ENCODE assay signal across 20 cellular contexts in the genomic region with DNA sequence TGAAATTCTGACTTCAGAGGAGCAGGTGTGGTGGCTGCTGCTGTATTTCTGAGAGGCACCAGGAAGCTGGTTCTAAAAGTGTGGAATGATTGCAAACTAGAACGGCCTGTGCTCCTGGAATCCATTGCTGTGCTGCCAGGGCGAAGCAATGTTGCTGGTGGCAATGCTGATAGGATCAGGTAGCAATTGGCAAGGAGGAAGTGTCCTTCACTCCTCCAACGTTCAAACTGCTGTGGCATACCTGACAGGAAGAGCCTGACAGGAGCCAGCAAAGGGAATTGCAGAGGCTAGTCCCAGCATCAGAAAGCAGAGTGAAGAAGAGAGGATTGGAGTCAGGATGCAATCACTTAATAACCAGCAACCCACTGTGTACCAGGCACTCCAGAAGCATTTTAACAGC.
"Had no signal": no experiment of that assay in that cellular context is flagged by ENCODE, and none has a peak within 500 bp of the region (broad histone marks: within the 10 kb centered on the region; RNA-seq: fewer than 3 reads in every experiment).

No MANE protein-coding gene starts in this region.

- DNase-seq: activated CD8-positive, alpha-beta memory T cell treated with anti-CD3 and anti-CD28 coated beads for 24 hours; activated CD8-positive, alpha-beta memory T cell treated with anti-CD3 and anti-CD28 coated beads, Interleukin-2, amount 50 U/mL, for 48 hours; activated effector memory CD4-positive, alpha-beta T cell treated with Interleukin-2 at 50 U/mL for 16 hours; activated naive CD4-positive, alpha-beta T cell treated with anti-CD3 and anti-CD28 coated beads, Interleukin-2, amount 50 U/mL, for 16 hours; activated T-cell treated with anti-CD3 and anti-CD28 coated beads, Interleukin-2, amount 50 U/mL, for 48 hours; aorta; brain microvascular endothelial cell; cortex of kidney; erythroblast; hypothalamus; islet precursor cell; stimulated activated CD4-positive, alpha-beta T cell treated with anti-CD3 and anti-CD28 coated beads, Interleukin-2, amount 100 ng/mL, for 48 hours; stimulated activated naive CD8-positive, alpha-beta T cell treated with anti-CD3 and anti-CD28 coated beads, Interleukin-15, amount 100 ng/mL, for 72 hours; T1000; transverse colon had no signal

- H3K27ac ChIP-seq: brain microvascular endothelial cell, right atrium auricular region, skin epidermis, suprapubic skin, transverse colon, vagina had no signal

- H3K9me3 Mint-ChIP-seq: stimulated activated naive CD8-positive, alpha-beta T cell treated with anti-CD3 and anti-CD28 coated beads, Interleukin-15, amount 100 ng/mL, for 72 hours had no signal

- H3K4me3 ChIP-seq: right atrium auricular region, skin epidermis, suprapubic skin, transverse colon, vagina had no signal

- H3K4me1 ChIP-seq: right atrium auricular region, suprapubic skin, vagina had no signal

- ATAC-seq: stimulated activated naive CD8-positive, alpha-beta T cell treated with anti-CD3 and anti-CD28 coated beads, Interleukin-15, amount 100 ng/mL, for 72 hours had no signal

- H3K9me3 ChIP-seq: right atrium auricular region, suprapubic skin, transverse colon, vagina had no signal

- H3K4me1 Mint-ChIP-seq: stimulated activated naive CD8-positive, alpha-beta T cell treated with anti-CD3 and anti-CD28 coated beads, Interleukin-15, amount 100 ng/mL, for 72 hours had no signal

- H3K36me3 ChIP-seq: brain microvascular endothelial cell, right atrium auricular region, suprapubic skin, transverse colon, vagina had no signal

- H3K27me3 Mint-ChIP-seq: stimulated activated naive CD8-positive, alpha-beta T cell treated with anti-CD3 and anti-CD28 coated beads, Interleukin-15, amount 100 ng/mL, for 72 hours had no signal

- H3K4me3 Mint-ChIP-seq: stimulated activated naive CD8-positive, alpha-beta T cell treated with anti-CD3 and anti-CD28 coated beads, Interleukin-15, amount 100 ng/mL, for 72 hours had no signal

- H3K27ac Mint-ChIP-seq: progenitor cell of endocrine pancreas; stimulated activated naive CD8-positive, alpha-beta T cell treated with anti-CD3 and anti-CD28 coated beads, Interleukin-15, amount 100 ng/mL, for 72 hours had no signal

- H3K27me3 ChIP-seq: brain microvascular endothelial cell, right atrium auricular region, suprapubic skin, transverse colon, vagina had no signal
